Comparison of ENCODE assay signal across 26 cellular contexts in genomic region chr2:229675569-229675968, GRCh38.
DNase-seq lines count a peak whose midpoint lies in the region; FAIRE-seq and TF ChIP-seq lines count a peak whose summit lies in the region.
"Had no signal": no experiment of that assay in that cellular context is flagged by ENCODE, and none has a peak within 500 bp of the region (broad histone marks: within the 10 kb centered on the region; RNA-seq: fewer than 3 reads in every experiment).

No MANE protein-coding gene starts in this region.

- H3K9me3 ChIP-seq in HEK293 (ENCODE audit: control insufficient read depth, insufficient read depth, low read depth, low read length), result no peaks in the 10 kb centered on the region
- H3K9me3 ChIP-seq: BLaER1, gastrocnemius medialis, mucosa of descending colon, tibial nerve had no signal

- POLR2A ChIA-PET in HEK293 (lab: Yijun Ruan, JAX), result no interaction called here

- no peak for TF ChIP-seq POLR2A in erythroblast (IDR thresholded peaks at IDR 0.05; ENCODE audit: low read length)

- CTCF ChIA-PET in HEK293 (lab: Yijun Ruan, JAX), result interaction anchor here (0.7 kb wide), 2 partner anchors 84 to 346 kb away, joined by 3 read pairs; no protein-coding TSS in a partner anchor

- no peak overlapping the region for H3K4me3 ChIP-seq in HEK293 (ENCODE audit: low read depth, low read length)
- H3K4me3 ChIP-seq: BLaER1, gastrocnemius medialis, hepatocyte, mucosa of descending colon, tibial nerve had no signal

- FAIRE-seq in RCC 7860 (lab: Jason Lieb, UNC), result no peak
- FAIRE-seq: colon, endothelial cell of umbilical vein, HepG2 had no signal

- no peak overlapping the region for H3K27ac ChIP-seq in HEK293 (ENCODE audit: extremely low read depth, low read depth, low read length)
- H3K27ac ChIP-seq: BLaER1, gastrocnemius medialis, hepatocyte, tibial nerve had no signal

- no peak for TF ChIP-seq CTCF in HEK293 (tag by site-specific recombination; IDR thresholded peaks at IDR 0.05)

- DNase-seq in DMS153 treated with DMSO at 0.1 percent for 48 hours (lab: John Stamatoyannopoulos, UW; ENCODE audit: unreplicated experiment), result peak; percentile 37
- peak; percentile 41 for DNase-seq in NCI-H2196 treated with DMSO at 0.1 percent for 48 hours (lab: John Stamatoyannopoulos, UW; ENCODE audit: unreplicated experiment)
- DNase-seq in cerebellar cortex (ENCODE audit: low spot score), result peak; percentile 22
- no peak for DNase-seq in erythroblast (lab: John Stamatoyannopoulos, UW)
- no peak for DNase-seq in RCC 7860 (ENCODE audit: low spot score)
- DNase-seq in activated CD8-positive, alpha-beta memory T cell treated with anti-CD3 and anti-CD28 coated beads, Interleukin-2, amount 50 U/mL, for 48 hours, result no peak
- DNase-seq: activated CD4-positive, alpha-beta T cell treated with anti-CD3 and anti-CD28 coated beads, Interleukin-2, amount 10 ng/mL, durations not matched to agents 24 days and 14 days; activated effector memory CD4-positive, alpha-beta T cell treated with Interleukin-2 at 50 U/mL for 16 hours; activated T-cell treated with anti-CD3 and anti-CD28 coated beads, Interleukin-2, amount 50 U/mL, for 1 hour; DMS 273 treated with DMSO at 0.1 percent for 48 hours; gastrocnemius medialis; mammary epithelial cell; mucosa of descending colon; natural killer cell; NCI-H146; occipital lobe; stimulated activated CD4-positive, alpha-beta T cell treated with anti-CD3 and anti-CD28 coated beads, Interleukin-15, amount 100 ng/mL, for 24 hours; stimulated activated CD4-positive, alpha-beta T cell treated with anti-CD3 and anti-CD28 coated beads, Interleukin-4, amount 100 ng/mL, for 4 hours; T-helper 9 cell had no signal

- H3K4me1 ChIP-seq in HEK293 (ENCODE audit: control insufficient read depth, insufficient read depth, low read length), result no peaks in the 10 kb centered on the region
- H3K4me1 ChIP-seq: BLaER1, gastrocnemius medialis, tibial nerve had no signal

- H3K36me3 ChIP-seq in HEK293 (ENCODE audit: control insufficient read depth in 2 of 2, insufficient read depth in 1 of 2, low read length in 2 of 2), result no peaks in the 10 kb centered on the region
- H3K36me3 ChIP-seq: BLaER1, gastrocnemius medialis, tibial nerve had no signal

TF ChIP-seq in HEK293, 187 proteins besides CTCF, POLR2A, EP300 and RAD21:
- no peak for TF ChIP-seq ZNF660 (tag by site-specific recombination; IDR thresholded peaks at IDR 0.05)
- TF ChIP-seq GLIS2 (tag by site-specific recombination; IDR thresholded peaks at IDR 0.05), result 0 out of 2 replicates have a peak, but pooled peaks have one; percentile 12

Comparison
In these comparisons a context has a peak if more than half of its experiments do, and no peak if none do; other contexts are left out.
1. DNase-seq: peak in DMS153 treated with DMSO at 0.1 percent for 48 hours (single experiment), NCI-H2196 treated with DMSO at 0.1 percent for 48 hours (single experiment) and cerebellar cortex (single experiment); none in erythroblast (0 of 2), RCC 7860 (single experiment) and activated CD8-positive, alpha-beta memory T cell treated with anti-CD3 and anti-CD28 coated beads, Interleukin-2, amount 50 U/mL, for 48 hours (single experiment).